Comparison of ENCODE assay signal across 15 cellular contexts in genomic region chr2:234823196-234823876, GRCh38.
DNase-seq lines count a peak whose midpoint lies in the region; ATAC-seq and TF ChIP-seq lines count a peak whose summit lies in the region.
"Had no signal": no experiment of that assay in that cellular context is flagged by ENCODE, and none has a peak within 500 bp of the region (broad histone marks: within the 10 kb centered on the region; RNA-seq: fewer than 3 reads in every experiment).

No MANE protein-coding gene starts in this region.

- no peak overlapping the region for H3K9ac ChIP-seq in mammary epithelial cell (ENCODE audit: insufficient read depth, low read length)

- H3K9me3 ChIP-seq in breast epithelium (no peaks in the 10 kb centered on the region), mammary epithelial cell (replicated peaks; ENCODE audit: insufficient read depth, low read length) (no peaks in the 10 kb centered on the region), vagina (no peaks in the 10 kb centered on the region)
- H3K9me3 ChIP-seq: prostate gland had no signal

- in situ Hi-C loops in mammary epithelial cell (cut with MboI; ENCODE audit: low sequenced_read_pairs in 2 of 2): no loop called here

- no peak overlapping the region for H2AFZ ChIP-seq in mammary epithelial cell (ENCODE audit: low read depth, low read length)

- 85% methylated on average over 6 of the region's 7 CpGs for WGBS in mammary epithelial cell (ENCODE audit: low coverage, missing lambda C conversion rate)

- H3K36me3 ChIP-seq in breast epithelium (no peaks in the 10 kb centered on the region), mammary epithelial cell (ENCODE audit: insufficient read depth, low read length) (no peaks in the 10 kb centered on the region), vagina (no peaks in the 10 kb centered on the region)
- H3K36me3 ChIP-seq: prostate gland had no signal

- no peak for DNase-seq in breast epithelium (ENCODE audit: low spot score in 2 of 2)
- no peak for DNase-seq in mammary epithelial cell
- DNase-seq in left ventricle myocardium superior: peak; percentile 44
- no peak for DNase-seq in omental fat pad (ENCODE audit: low spot score)
- DNase-seq in vagina (ENCODE audit: extremely low spot score in 2 of 2): no peak
- DNase-seq in NCI-H748 (lab: John Stamatoyannopoulos, UW; ENCODE audit: unreplicated experiment): no peak
- no peak for DNase-seq in stimulated activated CD4-positive, alpha-beta T cell treated with anti-CD3 and anti-CD28 coated beads, Interleukin-4, amount 100 ng/mL, for 24 hours
- no peak for DNase-seq in DMS79 (lab: John Stamatoyannopoulos, UW)
- DNase-seq: activated CD8-positive, alpha-beta memory T cell treated with anti-CD3 and anti-CD28 coated beads, Interleukin-2, amount 10 ng/mL, durations not matched to agents 7 days and 5 days; activated naive CD4-positive, alpha-beta T cell treated with Interleukin-2 at 50 U/mL for 16 hours; effector memory CD4-positive, alpha-beta T cell; NCI-H1092 treated with DMSO at 0.1 percent for 48 hours; stimulated activated CD4-positive, alpha-beta T cell treated with anti-CD3 and anti-CD28 coated beads, Interleukin-2, amount 100 ng/mL, for 48 hours; T-helper 1 cell had no signal

- intact Hi-C loops in breast epithelium (cut with DNase I; ENCODE audit: low total_unique reads): no loop called here
- intact Hi-C loops in mammary epithelial cell (cut with micrococcal nuclease): no loop called here
- intact Hi-C loops in left ventricle myocardium superior (cut with micrococcal nuclease): no loop called here
- intact Hi-C loops in vagina (cut with DNase I): no loop called here

- BruUV-seq in mammary epithelial cell (replicated peaks; lab: Mats Ljungman, UMichigan): no TSS peak

- no peak overlapping the region for H3K4me3 ChIP-seq in breast epithelium
- H3K4me3 ChIP-seq in mammary epithelial cell (replicated peaks in 1 of 3; ENCODE audit: insufficient read depth in 1 of 3, low read depth in 2 of 3, low read length in 3 of 3): no peak overlapping the region
- H3K4me3 ChIP-seq in vagina: no peak overlapping the region
- H3K4me3 ChIP-seq: prostate gland had no signal

- no peak overlapping the region for H3K4me2 ChIP-seq in mammary epithelial cell (ENCODE audit: insufficient read depth, low read depth, low read length)

- TF ChIP-seq CTCF in breast epithelium (IDR thresholded peaks at IDR 0.05) (no peak), mammary epithelial cell (conservative IDR thresholded peaks at IDR 0.05 in 1 of 2, IDR thresholded peaks at IDR 0.05 in 1 of 2; ENCODE audit: extremely low read depth in 1 of 2, insufficient read depth in 1 of 2, low read depth in 1 of 2, low read length in 2 of 2) (no peak), omental fat pad (IDR thresholded peaks at IDR 0.05) (no peak), vagina (IDR thresholded peaks at IDR 0.05) (no peak)

- H3K79me2 ChIP-seq in mammary epithelial cell (ENCODE audit: insufficient read depth, low read length): no peaks in the 10 kb centered on the region

- CTCF ChIA-PET in mammary epithelial cell (lab: Charles Lee; ENCODE audit: low non-redundant PET): no interaction called here

- ATAC-seq in left ventricle myocardium superior (peak; percentile 87), omental fat pad (ENCODE audit: low FRiP score) (peak; percentile 11)
- ATAC-seq: activated CD8-positive, alpha-beta memory T cell treated with anti-CD3 and anti-CD28 coated beads, Interleukin-2, amount 10 ng/mL, durations not matched to agents 7 days and 5 days had no signal

- TF ChIP-seq POLR2A in breast epithelium (IDR thresholded peaks at IDR 0.05): no peak
- no peak for TF ChIP-seq POLR2A in vagina (IDR thresholded peaks at IDR 0.05)

- peak overlapping the region; percentile 30 to 40 for H3K27ac ChIP-seq in breast epithelium
- H3K27ac ChIP-seq in mammary epithelial cell (ENCODE audit: insufficient read depth, low read depth, low read length): no peak overlapping the region
- peak overlapping the region; percentile 38 for H3K27ac ChIP-seq in vagina
- H3K27ac ChIP-seq: prostate gland had no signal

- dilution Hi-C loops in mammary epithelial cell (cut with HindIII; ENCODE audit: low sequenced_read_pairs): no loop called here

- H3K4me1 ChIP-seq in breast epithelium: no peaks in the 10 kb centered on the region
- H3K4me1 ChIP-seq in mammary epithelial cell (ENCODE audit: insufficient read depth, low read length): peaks cover 9% of the 10 kb centered on the region
- H3K4me1 ChIP-seq in vagina: peaks cover 13% of the 10 kb centered on the region
- H3K4me1 ChIP-seq: prostate gland had no signal

- no peaks in the 10 kb centered on the region for H4K20me1 ChIP-seq in mammary epithelial cell (ENCODE audit: insufficient read depth, low read length)

- no peaks in the 10 kb centered on the region for H3K27me3 ChIP-seq in breast epithelium
- no peaks in the 10 kb centered on the region for H3K27me3 ChIP-seq in mammary epithelial cell (ENCODE audit: insufficient read depth, low read length)
- H3K27me3 ChIP-seq in vagina: no peaks in the 10 kb centered on the region
